ENCODE assay signal across 8 cellular contexts in genomic region chr5:173616577-173617118, GRCh38. TPM values are rescaled to one million over a fixed set of nuclear protein-coding genes. Genes with fewer than 3 reads are reported as not detected.
DNase-seq lines count a peak whose midpoint lies in the region; ATAC-seq and TF ChIP-seq lines count a peak whose summit lies in the region.

Gene BOD1, minus strand, starts transcription at chr5:173616650. Its CDS starts 214 bp downstream, at chr5:173616436.

- no peaks in the 10 kb centered on the region for H3K27me3 Mint-ChIP-seq in activated T-cell treated with anti-CD3 and anti-CD28 coated beads, Interleukin-2, amount 50 U/mL, for 24 hours

- H3K4me1 Mint-ChIP-seq in activated T-cell treated with anti-CD3 and anti-CD28 coated beads, Interleukin-2, amount 50 U/mL, for 24 hours (ENCODE audit: low read depth), result peaks cover 51% of the 10 kb centered on the region

- DNase-seq in DMS153 treated with DMSO at 0.1 percent for 48 hours (lab: John Stamatoyannopoulos, UW; ENCODE audit: unreplicated experiment) (peak; percentile 78), KG1 (lab: John Stamatoyannopoulos, UW) (peak; percentile 99), epithelial cell of proximal tubule (ENCODE audit: low read depth) (peak; percentile 85), mucosa of gallbladder (ENCODE audit: low spot score) (peak; percentile 99)
- DNase-seq in activated T-cell treated with anti-CD3 and anti-CD28 coated beads, Interleukin-2, amount 50 U/mL, for 24 hours, result peak; percentile 93
- peak; percentile 91 for DNase-seq in stimulated activated CD8-positive, alpha-beta memory T cell treated with anti-CD3 and anti-CD28 coated beads, Interleukin-4, amount 100 ng/mL, for 24 hours (ENCODE audit: low read depth)

- H3K4me3 Mint-ChIP-seq in activated T-cell treated with anti-CD3 and anti-CD28 coated beads, Interleukin-2, amount 50 U/mL, for 24 hours, result peak within 1 kb of the TSS; percentile 93

- peak within 1 kb of the TSS; percentile 67 for H3K4me3 ChIP-seq in epithelial cell of proximal tubule (ENCODE audit: low read depth, low read length)

- H3K36me3 Mint-ChIP-seq in activated T-cell treated with anti-CD3 and anti-CD28 coated beads, Interleukin-2, amount 50 U/mL, for 24 hours (ENCODE audit: low read depth), result peaks cover 42% of the 10 kb centered on the region

- TF ChIP-seq CTCF in epithelial cell of proximal tubule (conservative IDR thresholded peaks at IDR 0.05; ENCODE audit: low read depth, low read length), result no peak

- peak within 1 kb of the TSS; percentile 96 for H3K27ac Mint-ChIP-seq in activated T-cell treated with anti-CD3 and anti-CD28 coated beads, Interleukin-2, amount 50 U/mL, for 24 hours

- ATAC-seq in GM21737 (IDR thresholded peaks at IDR 0.05; ENCODE audit: unreplicated experiment), result peak; percentile 93

- no peaks in the 10 kb centered on the region for H3K9me3 Mint-ChIP-seq in activated T-cell treated with anti-CD3 and anti-CD28 coated beads, Interleukin-2, amount 50 U/mL, for 24 hours

TF ChIP-seq in PFSK-1, 5 proteins besides CTCF, POLR2A, EP300 and RAD21:
- TF ChIP-seq TAF1 (IDR thresholded peaks at IDR 0.05; ENCODE audit: borderline replicate concordance, insufficient read depth, low read length) (no peak), FOXP2 (optimal IDR thresholded peaks at IDR 0.05; ENCODE audit: borderline replicate concordance, extremely low read depth, extremely low read length, insufficient read depth) (no peak), REST (IDR thresholded peaks at IDR 0.05; ENCODE audit: insufficient read depth in 1 of 2, low read depth in 2 of 2, low read length in 2 of 2) (no peak; a peak in 1 of 4 replicates), SIN3A (IDR thresholded peaks at IDR 0.05; ENCODE audit: borderline replicate concordance, insufficient read depth, low read length) (0 out of 2 replicates have a peak, but pooled peaks have one; percentile 86)

RNA-seq across cellular contexts. Expression of gene BOD1, which starts in this region (rescaled TPM):
- 98.3 TPM for polyA plus RNA-seq in PFSK-1 (2012; ENCODE audit: insufficient read length, low read depth)
- 29.8 and 45.9 TPM in 2 replicates for total RNA-seq in epithelial cell of proximal tubule
- total RNA-seq in mucosa of gallbladder, result 37.7 TPM

Comparison
In these comparisons a context has a peak if more than half of its experiments do, and no peak if none do; other contexts are left out.
1. Peak in every context shown above with its lines: DNase-seq, ATAC-seq and H3K4me3 ChIP-seq.